10 cellular contexts compared by ENCODE assay signal in genomic region chr21:42063206-42063577, GRCh38. TPM values are rescaled to one million over a fixed set of nuclear protein-coding genes. Genes with fewer than 3 reads are reported as not detected.
DNase-seq lines count a peak whose midpoint lies in the region; ATAC-seq, FAIRE-seq and TF ChIP-seq lines count a peak whose summit lies in the region.
"Had no signal": no experiment of that assay in that cellular context is flagged by ENCODE, and none has a peak within 500 bp of the region (broad histone marks: within the 10 kb centered on the region; RNA-seq: fewer than 3 reads in every experiment).

No MANE protein-coding gene starts in this region.

- no peak overlapping the region for H2BK5ac ChIP-seq in neuronal stem cell (ENCODE audit: low read length)

- no peaks in the 10 kb centered on the region for H3K79me1 ChIP-seq in neuronal stem cell (ENCODE audit: low read depth, low read length)

- peaks cover 32% of the 10 kb centered on the region for H3K4me1 Mint-ChIP-seq in WTC11

- H3K36me3 ChIP-seq in Loucy (ENCODE audit: insufficient read depth, low read length) (no peaks in the 10 kb centered on the region), neuronal stem cell (replicated peaks in 1 of 2; ENCODE audit: control insufficient read depth in 2 of 2, insufficient read depth in 2 of 2, low read length in 2 of 2) (no peaks in the 10 kb centered on the region)

- peaks cover 57% of the 10 kb centered on the region for H3K4me1 ChIP-seq in Loucy (ENCODE audit: insufficient read depth, low read length, poor library complexity, severe bottlenecking)
- H3K4me1 ChIP-seq in neuronal stem cell (ENCODE audit: control insufficient read depth in 2 of 2, insufficient read depth in 1 of 2, low read depth in 1 of 2, low read length in 2 of 2) = peaks cover 8 to 24% of the 10 kb centered on the region in 2 donors

- H4K91ac ChIP-seq in neuronal stem cell (ENCODE audit: low read depth, low read length, poor library complexity) = no peak overlapping the region

- no peaks in the 10 kb centered on the region for H3K9me3 Mint-ChIP-seq in WTC11

- no peaks in the 10 kb centered on the region for H3K9me3 ChIP-seq in Loucy (ENCODE audit: insufficient read depth, low read depth, low read length)
- no peaks in the 10 kb centered on the region for H3K9me3 ChIP-seq in neuronal stem cell (replicated peaks in 1 of 2; ENCODE audit: control insufficient read depth in 2 of 2, insufficient read depth in 1 of 2, low read depth in 1 of 2, low read length in 2 of 2)

- no peak for FAIRE-seq in GM12892 (lab: Jason Lieb, UNC)
- FAIRE-seq: islet of Langerhans had no signal

- POLR2A ChIA-PET in WTC11 (lab: Charles Lee) = no interaction called here

- peak overlapping the region; percentile 99 for H3K9ac ChIP-seq in Loucy (ENCODE audit: low read depth, low read length, poor library complexity, severe bottlenecking)
- no peak overlapping the region for H3K9ac ChIP-seq in neuronal stem cell (ENCODE audit: low read depth, low read length, poor library complexity)

- H3K27me3 ChIP-seq in Loucy (ENCODE audit: insufficient read depth, low read length, poor library complexity, severe bottlenecking) = no peaks in the 10 kb centered on the region
- peaks cover 0 to 21% (median 0%) of the 10 kb centered on the region in 3 experiments for H3K27me3 ChIP-seq in neuronal stem cell (ENCODE audit: control insufficient read depth in 3 of 3, insufficient read depth in 3 of 3, low read depth in 1 of 3, low read length in 3 of 3)

- H3K4me3 Mint-ChIP-seq in WTC11 = no peak overlapping the region

- 0 out of 2 replicates have a peak, but pooled peaks have one; percentile 9 for TF ChIP-seq POLR2A in GM12892 (IDR thresholded peaks at IDR 0.05; ENCODE audit: low read depth, low read length)

- no peaks in the 10 kb centered on the region for H3K27me3 Mint-ChIP-seq in WTC11 (ENCODE audit: low read depth)

- no peak for DNase-seq in GM12892 (ENCODE audit: insufficient read length)
- DNase-seq in activated CD4-positive, alpha-beta T cell treated with anti-CD3 and anti-CD28 coated beads, Interleukin-2, amount 50 U/mL, for 1 hour = peak; percentile 14
- no peak for DNase-seq in neuronal stem cell (ENCODE audit: low spot score)
- DNase-seq in NCI-H1048 (lab: John Stamatoyannopoulos, UW) = no peak
- no peak for DNase-seq in WTC11 (ENCODE audit: low spot score)
- DNase-seq in AG20443 (ENCODE audit: low spot score) = no peak

- no peaks in the 10 kb centered on the region for H3K36me3 Mint-ChIP-seq in WTC11
- H3K36me3 Mint-ChIP-seq: brain had no signal

- peaks cover 38% of the 10 kb centered on the region for H3K79me2 ChIP-seq in Loucy (ENCODE audit: insufficient read depth, low read length)

- TF ChIP-seq CTCF in Loucy (conservative IDR thresholded peaks at IDR 0.05; ENCODE audit: low read length) (no peak), WTC11 (IDR thresholded peaks at IDR 0.05) (no peak)

- no CpG with 5 or more reads among the region's 4 CpGs for WGBS in neuronal stem cell (ENCODE audit: extremely low coverage in 2 of 2, insufficient read length in 2 of 2, insufficient replicate concordance in 1 of 2), 2 donors

- peaks cover 13% of the 10 kb centered on the region for H3F3A ChIP-seq in Loucy (ENCODE audit: low read depth)

- H3K4me2 ChIP-seq in Loucy (ENCODE audit: low read depth, low read length, poor library complexity, severe bottlenecking) (peak overlapping the region; percentile 84), neuronal stem cell (ENCODE audit: insufficient read depth, low read length, poor library complexity, severe bottlenecking) (no peak overlapping the region)

- CTCF ChIA-PET in WTC11 (lab: Charles Lee) = interaction anchor here (1.3 to 2.4 kb wide), 3 partner anchors 10 to 450 kb away, joined by 4 to 8 read pairs (median 7); no protein-coding TSS in a partner anchor

- H4K8ac ChIP-seq in neuronal stem cell (ENCODE audit: low read depth, low read length) = no peak overlapping the region

- H2BK15ac ChIP-seq in neuronal stem cell (ENCODE audit: low read length) = no peak overlapping the region

- no peaks in the 10 kb centered on the region for H3K9me2 ChIP-seq in Loucy (replicated peaks; ENCODE audit: low read depth, low read length)

- no peak overlapping the region for H2AK5ac ChIP-seq in neuronal stem cell (ENCODE audit: low read depth, low read length)

- H2BK12ac ChIP-seq in neuronal stem cell (ENCODE audit: low read length) = peak overlapping the region; percentile 82

- no peak overlapping the region for H3K23ac ChIP-seq in neuronal stem cell (ENCODE audit: low read depth, low read length, poor library complexity)

- H4K20me1 ChIP-seq in Loucy (ENCODE audit: insufficient read depth, low read length, poor library complexity, severe bottlenecking) = no peaks in the 10 kb centered on the region

- H3K27ac ChIP-seq in neuronal stem cell (replicated peaks; ENCODE audit: low read length) = no peak overlapping the region

- no peak overlapping the region for H2AFZ ChIP-seq in Loucy (ENCODE audit: low read length)
- no peak overlapping the region for H2AFZ ChIP-seq in neuronal stem cell (ENCODE audit: low read length)

- no peak overlapping the region for H2BK120ac ChIP-seq in neuronal stem cell (ENCODE audit: low read depth, low read length)

- no peak for ATAC-seq in WTC11
- no peak for ATAC-seq in HG03135 (IDR thresholded peaks at IDR 0.05; ENCODE audit: unreplicated experiment)

- H3K4me3 ChIP-seq in Loucy (ENCODE audit: low read length, poor library complexity, severe bottlenecking) = peak overlapping the region; percentile 77
- H3K4me3 ChIP-seq in neuronal stem cell (ENCODE audit: low read length in 2 of 2) = no peak overlapping the region

- no peak overlapping the region for H3K27ac Mint-ChIP-seq in WTC11

- H3K14ac ChIP-seq in neuronal stem cell (ENCODE audit: low read length) = no peak overlapping the region

- H3K4ac ChIP-seq in neuronal stem cell (ENCODE audit: low read length) = no peak overlapping the region

- peak overlapping the region; percentile 69 for H3K18ac ChIP-seq in neuronal stem cell (ENCODE audit: low read length)

TF ChIP-seq in WTC11, 78 proteins besides CTCF, POLR2A, EP300 and RAD21 (continues in another document):
- TF ChIP-seq HMGA2 (CRISPR knock-in tag; IDR thresholded peaks at IDR 0.05) (no peak), TP53 (CRISPR knock-in tag; IDR thresholded peaks at IDR 0.05) (no peak), CBFB (CRISPR knock-in tag; IDR thresholded peaks at IDR 0.05; ENCODE audit: low read depth) (no peak), MLX (CRISPR knock-in tag; IDR thresholded peaks at IDR 0.05) (no peak), ZNF512 (CRISPR knock-in tag; IDR thresholded peaks at IDR 0.05; ENCODE audit: borderline replicate concordance) (no peak), IRF2 (CRISPR knock-in tag; IDR thresholded peaks at IDR 0.05; ENCODE audit: borderline replicate concordance, low read depth) (no peak), PREB (CRISPR knock-in tag; IDR thresholded peaks at IDR 0.05; ENCODE audit: borderline replicate concordance) (no peak)

RNA-seq across cellular contexts. Expression of gene UMODL1, which starts 7.9 kb away (rescaled TPM):
- 0.06 TPM for polyA plus RNA-seq in GM12892 (2012; ENCODE audit: missing spikeins)
- polyA plus RNA-seq in neuronal stem cell (2013, experiment 1 of 2) = not detected
- polyA plus RNA-seq in neuronal stem cell (2013, experiment 2 of 2) = not detected
- 0.11 TPM in 1 of 3 replicates, not detected in the others for total RNA-seq in WTC11 (2021)

RNA-seq across cellular contexts. Expression of gene ZBTB21, which starts 53.0 kb away (rescaled TPM):
- 9.0 TPM for polyA plus RNA-seq in GM12892 (2012; ENCODE audit: missing spikeins)
- 11.2 TPM for polyA plus RNA-seq in neuronal stem cell (2013, experiment 1 of 2)
- polyA plus RNA-seq in neuronal stem cell (2013, experiment 2 of 2) = 11.2 TPM
- 13.8 to 14.2 TPM (median 14.2 TPM) in 3 replicates for total RNA-seq in WTC11 (2021)
